ENCODE assay signal across 1 cellular context in genomic region chr15:61621146-61621545, GRCh38.
TF ChIP-seq lines count a peak whose summit lies in the region.

No MANE protein-coding gene starts in this region.

TF ChIP-seq in K562, 482 proteins besides CTCF, POLR2A, EP300 and RAD21 (continued from another document and continues in another):
- peak; percentile 71; the same call in 1 of the 2 replicates for TF ChIP-seq TARDBP (IDR thresholded peaks at IDR 0.05)
- no peak for TF ChIP-seq ZNF444 (CRISPR knock-in tag; IDR thresholded peaks at IDR 0.05)
- no peak for TF ChIP-seq HNRNPK (IDR thresholded peaks at IDR 0.05; ENCODE audit: low read depth, low read length, poor library complexity, severe bottlenecking)
- TF ChIP-seq FIP1L1 (IDR thresholded peaks at IDR 0.05; ENCODE audit: low read depth, low read length, poor library complexity, severe bottlenecking): no peak
- no peak for TF ChIP-seq JUNB (CRISPR knock-in tag; conservative IDR thresholded peaks at IDR 0.05)
- TF ChIP-seq RBFOX2 (IDR thresholded peaks at IDR 0.05; ENCODE audit: low read depth, low read length): no peak
- no peak for TF ChIP-seq CBX1 (IDR thresholded peaks at IDR 0.05; ENCODE audit: low read depth)
- TF ChIP-seq ARNT (IDR thresholded peaks at IDR 0.05): peak in 1 of 2 experiments; percentile 74; a peak in 1 of 4 replicates
- TF ChIP-seq NR4A1 (CRISPR knock-in tag; IDR thresholded peaks at IDR 0.05): no peak
- TF ChIP-seq NR4A1 (tag; IDR thresholded peaks at IDR 0.05): no peak
- no peak for TF ChIP-seq TCFL5 (CRISPR knock-in tag; conservative IDR thresholded peaks at IDR 0.05)
- peak; percentile 85 for TF ChIP-seq PML (IDR thresholded peaks at IDR 0.05; ENCODE audit: low read length)
- peak; percentile 46 for TF ChIP-seq SMC3 (conservative IDR thresholded peaks at IDR 0.05; ENCODE audit: insufficient read depth, low read depth, low read length)
- TF ChIP-seq, protein P1, sequence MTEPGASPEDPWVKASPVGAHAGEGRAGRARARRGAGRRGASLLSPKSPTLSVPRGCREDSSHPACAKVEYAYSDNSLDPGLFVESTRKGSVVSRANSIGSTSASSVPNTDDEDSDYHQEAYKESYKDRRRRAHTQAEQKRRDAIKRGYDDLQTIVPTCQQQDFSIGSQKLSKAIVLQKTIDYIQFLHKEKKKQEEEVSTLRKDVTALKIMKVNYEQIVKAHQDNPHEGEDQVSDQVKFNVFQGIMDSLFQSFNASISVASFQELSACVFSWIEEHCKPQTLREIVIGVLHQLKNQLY (CRISPR knock-in tag; conservative IDR thresholded peaks at IDR 0.05): no peak
- TF ChIP-seq CBX8 (IDR thresholded peaks at IDR 0.05; ENCODE audit: borderline replicate concordance, extremely low read depth, low read depth, low read length, poor library complexity, severe bottlenecking): no peak
- no peak for TF ChIP-seq EGR1 (conservative IDR thresholded peaks at IDR 0.05)
- no peak for TF ChIP-seq IRF2 (CRISPR knock-in tag; IDR thresholded peaks at IDR 0.05)
- TF ChIP-seq ZNF785 (CRISPR knock-in tag; IDR thresholded peaks at IDR 0.05): no peak
- peak; percentile 36; the same call in 1 of the 2 replicates for TF ChIP-seq BHLHE40 (IDR thresholded peaks at IDR 0.05; ENCODE audit: low read length)
- TF ChIP-seq U2AF1 (optimal IDR thresholded peaks at IDR 0.05; ENCODE audit: low read depth, low read length): no peak
- peak; percentile 80 for TF ChIP-seq NFIC (IDR thresholded peaks at IDR 0.05)
- peak; percentile 52 for TF ChIP-seq HMBOX1 (IDR thresholded peaks at IDR 0.05)
- TF ChIP-seq, protein P2, sequence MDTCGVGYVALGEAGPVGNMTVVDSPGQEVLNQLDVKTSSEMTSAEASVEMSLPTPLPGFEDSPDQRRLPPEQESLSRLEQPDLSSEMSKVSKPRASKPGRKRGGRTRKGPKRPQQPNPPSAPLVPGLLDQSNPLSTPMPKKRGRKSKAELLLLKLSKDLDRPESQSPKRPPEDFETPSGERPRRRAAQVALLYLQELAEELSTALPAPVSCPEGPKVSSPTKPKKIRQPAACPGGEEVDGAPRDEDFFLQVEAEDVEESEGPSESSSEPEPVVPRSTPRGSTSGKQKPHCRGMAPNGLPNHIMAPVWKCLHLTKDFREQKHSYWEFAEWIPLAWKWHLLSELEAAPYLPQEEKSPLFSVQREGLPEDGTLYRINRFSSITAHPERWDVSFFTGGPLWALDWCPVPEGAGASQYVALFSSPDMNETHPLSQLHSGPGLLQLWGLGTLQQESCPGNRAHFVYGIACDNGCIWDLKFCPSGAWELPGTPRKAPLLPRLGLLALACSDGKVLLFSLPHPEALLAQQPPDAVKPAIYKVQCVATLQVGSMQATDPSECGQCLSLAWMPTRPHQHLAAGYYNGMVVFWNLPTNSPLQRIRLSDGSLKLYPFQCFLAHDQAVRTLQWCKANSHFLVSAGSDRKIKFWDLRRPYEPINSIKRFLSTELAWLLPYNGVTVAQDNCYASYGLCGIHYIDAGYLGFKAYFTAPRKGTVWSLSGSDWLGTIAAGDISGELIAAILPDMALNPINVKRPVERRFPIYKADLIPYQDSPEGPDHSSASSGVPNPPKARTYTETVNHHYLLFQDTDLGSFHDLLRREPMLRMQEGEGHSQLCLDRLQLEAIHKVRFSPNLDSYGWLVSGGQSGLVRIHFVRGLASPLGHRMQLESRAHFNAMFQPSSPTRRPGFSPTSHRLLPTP (IDR thresholded peaks at IDR 0.05; ENCODE audit: borderline replicate concordance, extremely low read depth, insufficient read length): no peak
- peak; percentile 40 for TF ChIP-seq HDAC3 (IDR thresholded peaks at IDR 0.05; ENCODE audit: borderline replicate concordance, partially characterized antibody)
- TF ChIP-seq, protein P3, sequence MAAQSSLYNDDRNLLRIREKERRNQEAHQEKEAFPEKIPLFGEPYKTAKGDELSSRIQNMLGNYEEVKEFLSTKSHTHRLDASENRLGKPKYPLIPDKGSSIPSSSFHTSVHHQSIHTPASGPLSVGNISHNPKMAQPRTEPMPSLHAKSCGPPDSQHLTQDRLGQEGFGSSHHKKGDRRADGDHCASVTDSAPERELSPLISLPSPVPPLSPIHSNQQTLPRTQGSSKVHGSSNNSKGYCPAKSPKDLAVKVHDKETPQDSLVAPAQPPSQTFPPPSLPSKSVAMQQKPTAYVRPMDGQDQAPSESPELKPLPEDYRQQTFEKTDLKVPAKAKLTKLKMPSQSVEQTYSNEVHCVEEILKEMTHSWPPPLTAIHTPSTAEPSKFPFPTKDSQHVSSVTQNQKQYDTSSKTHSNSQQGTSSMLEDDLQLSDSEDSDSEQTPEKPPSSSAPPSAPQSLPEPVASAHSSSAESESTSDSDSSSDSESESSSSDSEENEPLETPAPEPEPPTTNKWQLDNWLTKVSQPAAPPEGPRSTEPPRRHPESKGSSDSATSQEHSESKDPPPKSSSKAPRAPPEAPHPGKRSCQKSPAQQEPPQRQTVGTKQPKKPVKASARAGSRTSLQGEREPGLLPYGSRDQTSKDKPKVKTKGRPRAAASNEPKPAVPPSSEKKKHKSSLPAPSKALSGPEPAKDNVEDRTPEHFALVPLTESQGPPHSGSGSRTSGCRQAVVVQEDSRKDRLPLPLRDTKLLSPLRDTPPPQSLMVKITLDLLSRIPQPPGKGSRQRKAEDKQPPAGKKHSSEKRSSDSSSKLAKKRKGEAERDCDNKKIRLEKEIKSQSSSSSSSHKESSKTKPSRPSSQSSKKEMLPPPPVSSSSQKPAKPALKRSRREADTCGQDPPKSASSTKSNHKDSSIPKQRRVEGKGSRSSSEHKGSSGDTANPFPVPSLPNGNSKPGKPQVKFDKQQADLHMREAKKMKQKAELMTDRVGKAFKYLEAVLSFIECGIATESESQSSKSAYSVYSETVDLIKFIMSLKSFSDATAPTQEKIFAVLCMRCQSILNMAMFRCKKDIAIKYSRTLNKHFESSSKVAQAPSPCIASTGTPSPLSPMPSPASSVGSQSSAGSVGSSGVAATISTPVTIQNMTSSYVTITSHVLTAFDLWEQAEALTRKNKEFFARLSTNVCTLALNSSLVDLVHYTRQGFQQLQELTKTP (IDR thresholded peaks at IDR 0.05; ENCODE audit: low read depth in 1 of 2, partially characterized antibody in 2 of 2): no peak
- no peak for TF ChIP-seq ZNF707 (CRISPR knock-in tag; conservative IDR thresholded peaks at IDR 0.05)
- no peak for TF ChIP-seq ZNF239 (CRISPR knock-in tag; IDR thresholded peaks at IDR 0.05)
- TF ChIP-seq NONO (IDR thresholded peaks at IDR 0.05; ENCODE audit: low read depth in 2 of 2, low read length in 1 of 2): no peak
- no peak for TF ChIP-seq WHSC1 (IDR thresholded peaks at IDR 0.05; ENCODE audit: low read length)
- peak; percentile 95 for TF ChIP-seq MEIS2 (IDR thresholded peaks at IDR 0.05; ENCODE audit: partially characterized antibody)
- no peak for TF ChIP-seq ZNF583 (CRISPR knock-in tag; IDR thresholded peaks at IDR 0.05)
- no peak for TF ChIP-seq CREBBP (IDR thresholded peaks at IDR 0.05; ENCODE audit: low read depth, low read length)
- TF ChIP-seq, protein P4, sequence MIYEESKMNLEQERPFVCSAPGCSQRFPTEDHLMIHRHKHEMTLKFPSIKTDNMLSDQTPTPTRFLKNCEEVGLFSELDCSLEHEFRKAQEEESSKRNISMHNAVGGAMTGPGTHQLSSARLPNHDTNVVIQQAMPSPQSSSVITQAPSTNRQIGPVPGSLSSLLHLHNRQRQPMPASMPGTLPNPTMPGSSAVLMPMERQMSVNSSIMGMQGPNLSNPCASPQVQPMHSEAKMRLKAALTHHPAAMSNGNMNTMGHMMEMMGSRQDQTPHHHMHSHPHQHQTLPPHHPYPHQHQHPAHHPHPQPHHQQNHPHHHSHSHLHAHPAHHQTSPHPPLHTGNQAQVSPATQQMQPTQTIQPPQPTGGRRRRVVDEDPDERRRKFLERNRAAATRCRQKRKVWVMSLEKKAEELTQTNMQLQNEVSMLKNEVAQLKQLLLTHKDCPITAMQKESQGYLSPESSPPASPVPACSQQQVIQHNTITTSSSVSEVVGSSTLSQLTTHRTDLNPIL (CRISPR knock-in tag; IDR thresholded peaks at IDR 0.05): no peak
- TF ChIP-seq MYBL2 (IDR thresholded peaks at IDR 0.05; ENCODE audit: low read depth): no peak
- TF ChIP-seq MYBL2 (CRISPR knock-in tag; IDR thresholded peaks at IDR 0.05; ENCODE audit: borderline replicate concordance): no peak
- 0 out of 2 replicates have a peak, but pooled peaks have one; percentile 29 for TF ChIP-seq TOE1 (IDR thresholded peaks at IDR 0.05; ENCODE audit: borderline replicate concordance)
- TF ChIP-seq TOE1 (CRISPR knock-in tag; IDR thresholded peaks at IDR 0.05; ENCODE audit: borderline replicate concordance, low read depth): no peak
- peak; percentile 90 for TF ChIP-seq CBFA2T2 (conservative IDR thresholded peaks at IDR 0.05)
- no peak for TF ChIP-seq OTX1 (CRISPR knock-in tag; IDR thresholded peaks at IDR 0.05)
- TF ChIP-seq TBP (optimal IDR thresholded peaks at IDR 0.05; ENCODE audit: low read depth, low read length): no peak
- TF ChIP-seq ARID4B (CRISPR knock-in tag; IDR thresholded peaks at IDR 0.05): no peak
- TF ChIP-seq, protein P5, sequence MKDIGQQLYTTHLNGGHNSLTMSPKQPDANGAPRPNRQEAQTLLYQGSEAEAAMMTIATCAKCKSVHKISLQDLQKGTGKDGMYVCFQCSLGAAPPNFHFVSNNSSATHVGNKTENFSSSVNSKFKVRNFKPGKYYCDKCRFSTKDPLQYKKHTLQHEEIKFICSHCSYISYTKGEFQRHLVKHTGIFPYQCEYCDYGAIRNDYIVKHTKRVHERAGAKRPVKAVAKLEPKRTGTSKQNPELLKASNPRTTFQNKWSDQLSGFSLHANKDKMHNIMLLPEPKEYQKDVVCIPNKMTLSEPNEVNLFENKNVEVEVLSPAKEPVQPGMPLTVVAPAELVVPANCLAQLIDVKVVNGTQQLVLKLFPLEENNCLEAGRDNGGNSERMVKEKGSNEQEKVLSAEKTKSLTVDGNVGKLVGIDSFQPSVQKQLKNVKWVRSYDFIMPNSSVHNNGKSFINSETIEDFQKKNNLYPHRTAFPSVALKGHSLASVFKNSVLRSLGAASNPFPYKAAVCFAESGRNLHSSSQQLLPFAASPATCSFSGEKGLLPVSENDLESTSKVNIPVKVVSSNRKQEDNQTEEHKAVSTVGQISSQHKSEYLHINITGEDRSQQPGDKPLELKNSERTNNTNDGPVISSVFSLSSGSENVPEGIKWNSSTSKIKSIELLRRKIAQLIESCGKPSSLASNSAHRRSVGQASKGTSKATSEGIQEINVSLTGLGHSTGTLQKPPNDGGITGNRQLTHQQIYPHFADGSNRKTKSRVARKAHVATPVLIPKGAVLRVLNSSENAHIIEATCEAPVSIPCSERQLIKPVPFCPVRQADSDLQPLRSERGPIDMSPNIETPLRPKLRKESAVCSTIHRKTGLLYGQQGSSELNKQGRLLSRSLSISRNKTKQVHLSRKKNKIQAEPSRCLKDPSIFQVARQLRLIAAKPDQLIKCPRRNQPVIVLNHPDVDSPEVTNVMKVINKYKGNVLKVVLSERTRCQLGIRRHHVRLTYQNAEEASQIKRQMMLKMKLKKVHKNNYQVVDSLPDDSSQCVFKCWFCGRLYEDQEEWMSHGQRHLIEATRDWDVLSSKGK (CRISPR knock-in tag; IDR thresholded peaks at IDR 0.05): no peak
- TF ChIP-seq SMARCE1 (IDR thresholded peaks at IDR 0.05): peak; percentile 82
- no peak for TF ChIP-seq CSDE1 (IDR thresholded peaks at IDR 0.05)
- 0 out of 2 replicates have a peak, but pooled peaks have one; percentile 34 for TF ChIP-seq RNF2 (IDR thresholded peaks at IDR 0.05)
- TF ChIP-seq CREM (IDR thresholded peaks at IDR 0.05; ENCODE audit: low read depth): peak; percentile 23; the same call in 1 of the 2 replicates
- no peak for TF ChIP-seq SP1 (CRISPR knock-in tag; IDR thresholded peaks at IDR 0.05)
- TF ChIP-seq KHSRP (IDR thresholded peaks at IDR 0.05): 0 out of 2 replicates have a peak, but pooled peaks have one; percentile 41
- no peak for TF ChIP-seq SPI1 (IDR thresholded peaks at IDR 0.05; ENCODE audit: borderline replicate concordance, low read depth, low read length)
- peak; percentile 60; the same call in 1 of the 2 replicates for TF ChIP-seq NCOA1 (IDR thresholded peaks at IDR 0.05; ENCODE audit: low read depth)
